14 cellular contexts compared by ENCODE assay signal in the genomic region with DNA sequence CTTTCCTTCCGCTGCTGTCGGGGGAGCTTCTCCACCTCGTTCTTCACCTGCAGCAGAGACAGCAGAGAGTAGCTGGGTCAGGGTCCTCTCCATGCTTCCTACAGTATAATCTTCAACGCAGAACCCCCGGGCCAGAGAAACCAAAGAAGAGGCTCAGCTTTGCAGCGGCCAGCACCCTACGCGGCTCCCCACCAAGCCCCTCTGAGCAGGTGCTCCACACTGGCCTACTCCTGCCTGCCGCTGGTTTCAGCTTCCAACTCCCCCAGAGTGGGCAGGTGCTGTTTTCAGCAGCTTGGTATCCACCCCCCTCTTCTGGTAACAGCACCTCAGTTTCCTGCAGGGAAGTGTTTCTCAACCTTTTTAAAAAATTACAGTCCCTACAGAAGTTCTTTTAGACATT. TPM values are rescaled to one million over a fixed set of nuclear protein-coding genes. Genes with fewer than 3 reads are reported as not detected.
A peak's percentile ranks its signal among the peaks of the same experiment; 100 is the strongest.
DNase-seq lines count a peak whose midpoint lies in the region; ATAC-seq, FAIRE-seq and TF ChIP-seq lines count a peak whose summit lies in the region.
"Had no signal": no experiment of that assay in that cellular context is flagged by ENCODE, and none has a peak within 500 bp of the region (broad histone marks: within the 10 kb centered on the region; RNA-seq: fewer than 3 reads in every experiment).

No MANE protein-coding gene starts in this region.

- H3K27ac ChIP-seq in CD8-positive, alpha-beta memory T cell (ENCODE audit: low read depth, low read length), result no peak overlapping the region
- H3K27ac ChIP-seq in K562 (ENCODE audit: extremely low read depth, low read depth, low read length), result no peak overlapping the region

- CTCF ChIA-PET in CD8-positive, alpha-beta memory T cell (lab: Charles Lee), result interaction anchor here (1.2 to 1.4 kb wide), 3 partner anchors 16 to 153 kb away, joined by 3 to 4 read pairs (median 3); no protein-coding TSS in a partner anchor
- CTCF ChIA-PET in K562 (lab: Yijun Ruan, JAX; ENCODE audit: low intra/inter-chr PET ratio), result no interaction called here

- no peak for TF ChIP-seq CTCF in K562 (IDR thresholded peaks at IDR 0.05 in 2 of 3, conservative IDR thresholded peaks at IDR 0.05 in 1 of 3; ENCODE audit: insufficient read depth in 2 of 3, low read depth in 1 of 3, low read length in 3 of 3)

- H3K4me1 Mint-ChIP-seq in CD8-positive, alpha-beta memory T cell, result peaks cover 55 to 67% (median 65%) of the 10 kb centered on the region in 3 donors
- peaks cover 38 to 72% (median 67%) of the 10 kb centered on the region in 4 donors for H3K4me1 Mint-ChIP-seq in naive thymus-derived CD8-positive, alpha-beta T cell
- peaks cover 4 to 23% of the 10 kb centered on the region in 2 donors for H3K4me1 Mint-ChIP-seq in stimulated activated naive B cell treated with anti-CD40 and anti-IgM and Interleukin-4, amounts not matched to agents 10 μg/mL and 1 μg/mL and 100 μg/mL, for 72 hours

- no peaks in the 10 kb centered on the region for H3K9me3 ChIP-seq in CD8-positive, alpha-beta memory T cell (ENCODE audit: low read length)
- H3K9me3 ChIP-seq in K562 (replicated peaks; ENCODE audit: control insufficient read depth, insufficient read depth, low read depth, low read length), result no peaks in the 10 kb centered on the region

- no peak for FAIRE-seq in K562 (lab: Jason Lieb, UNC)

- peaks cover 47% of the 10 kb centered on the region for H3K36me3 ChIP-seq in CD8-positive, alpha-beta memory T cell (ENCODE audit: insufficient read depth, low read length)
- no peaks in the 10 kb centered on the region for H3K36me3 ChIP-seq in K562 (ENCODE audit: control insufficient read depth, insufficient read depth, low read length)

- no peak for TF ChIP-seq POLR2A in K562 (conservative IDR thresholded peaks at IDR 0.05)

- in situ Hi-C loops in K562 (cut with MboI), result no loop called here

- intact Hi-C loops in K562 (cut with micrococcal nuclease), result loop anchor here (5.0 kb wide), 1 partner anchor 228 kb away; no protein-coding TSS in a partner anchor

- TF ChIP-seq EP300 in K562 (IDR thresholded peaks at IDR 0.05; ENCODE audit: low read length), result no peak

- no TSS peak for BruUV-seq in K562 (replicated peaks; lab: Mats Ljungman, UMichigan)

- TF ChIP-seq RAD21 in K562 (CRISPR knock-in tag; conservative IDR thresholded peaks at IDR 0.05 in 1 of 2, IDR thresholded peaks at IDR 0.05 in 1 of 2), result no peak

- H3K79me2 ChIP-seq in K562 (ENCODE audit: control insufficient read depth, insufficient read depth, low read length), result no peaks in the 10 kb centered on the region

- DNase-seq in activated effector memory CD4-positive, alpha-beta T cell treated with anti-CD3 and anti-CD28 coated beads, Interleukin-2, amount 50 U/mL, for 16 hours, result peak; percentile 59
- DNase-seq in activated effector memory CD4-positive, alpha-beta T cell treated with Interleukin-2 at 50 U/mL for 16 hours, result no peak
- no peak for DNase-seq in CD8-positive, alpha-beta memory T cell
- peak in 1 of 4 experiments; percentile 4 for DNase-seq in K562 (ENCODE audit: extremely low read depth in 1 of 4, low spot score in 3 of 4)
- no peak for DNase-seq in naive thymus-derived CD8-positive, alpha-beta T cell
- DNase-seq in AG08395 (ENCODE audit: low spot score), result no peak
- no peak for DNase-seq in AG08396 (ENCODE audit: low spot score)
- DNase-seq in stimulated activated naive B cell treated with anti-CD40 and anti-IgM and Interleukin-4, amounts not matched to agents 10 μg/mL and 1 μg/mL and 100 μg/mL, for 72 hours, result no peak
- DNase-seq: KG1, NCI-H1048, NCI-H146, NCI-H2081 treated with DMSO at 0.1 percent for 48 hours, NCI-H226, NCI-H526 treated with DMSO at 0.1 percent for 48 hours had no signal

- no peak overlapping the region for H3K4me3 ChIP-seq in CD8-positive, alpha-beta memory T cell (ENCODE audit: low read length)
- H3K4me3 ChIP-seq in K562, result no peak overlapping the region

- H3K27me3 Mint-ChIP-seq in CD8-positive, alpha-beta memory T cell, result peaks cover 0 to 2% of the 10 kb centered on the region in 2 donors
- H3K27me3 Mint-ChIP-seq in naive thymus-derived CD8-positive, alpha-beta T cell, result no peaks in the 10 kb centered on the region
- no peaks in the 10 kb centered on the region for H3K27me3 Mint-ChIP-seq in stimulated activated naive B cell treated with anti-CD40 and anti-IgM and Interleukin-4, amounts not matched to agents 10 μg/mL and 1 μg/mL and 100 μg/mL, for 72 hours

- peaks cover 36 to 82% (median 40%) of the 10 kb centered on the region in 3 donors for H3K36me3 Mint-ChIP-seq in CD8-positive, alpha-beta memory T cell
- H3K36me3 Mint-ChIP-seq in naive thymus-derived CD8-positive, alpha-beta T cell, result peaks cover 15 to 79% (median 44%) of the 10 kb centered on the region in 3 donors
- H3K36me3 Mint-ChIP-seq in stimulated activated naive B cell treated with anti-CD40 and anti-IgM and Interleukin-4, amounts not matched to agents 10 μg/mL and 1 μg/mL and 100 μg/mL, for 72 hours, result peaks cover 67 to 86% of the 10 kb centered on the region in 2 donors

- no peaks in the 10 kb centered on the region for H3K27me3 ChIP-seq in CD8-positive, alpha-beta memory T cell (ENCODE audit: insufficient read depth, low read length, poor library complexity, severe bottlenecking)
- peaks cover 0 to 2% of the 10 kb centered on the region in 2 experiments; a peak in 1 of 5 replicates for H3K27me3 ChIP-seq in K562 (ENCODE audit: control insufficient read depth in 2 of 2, insufficient read depth in 2 of 2, low read length in 2 of 2)

- POLR2A ChIA-PET in CD8-positive, alpha-beta memory T cell (lab: Charles Lee), result interaction anchor here (0.6 to 2.4 kb wide), 2 partner anchors 18 to 59 kb away, joined by 3 to 13 read pairs; a partner anchor contains a TSS
- POLR2A ChIA-PET in K562 (lab: Yijun Ruan, JAX), result interaction anchor here (0.6 kb wide), 1 partner anchor 16 kb away, joined by 4 read pairs; no protein-coding TSS in a partner anchor
- POLR2A ChIA-PET in naive thymus-derived CD8-positive, alpha-beta T cell (lab: Charles Lee), result interaction anchor here (0.7 to 4.7 kb wide), 6 partner anchors 10 to 110 kb away, joined by 3 to 55 read pairs (median 8); a partner anchor contains a TSS

- H2AFZ ChIP-seq in K562 (ENCODE audit: low read depth, low read length), result no peak overlapping the region

- no peaks in the 10 kb centered on the region for H3K9me3 Mint-ChIP-seq in CD8-positive, alpha-beta memory T cell
- no peaks in the 10 kb centered on the region for H3K9me3 Mint-ChIP-seq in naive thymus-derived CD8-positive, alpha-beta T cell
- no peaks in the 10 kb centered on the region for H3K9me3 Mint-ChIP-seq in stimulated activated naive B cell treated with anti-CD40 and anti-IgM and Interleukin-4, amounts not matched to agents 10 μg/mL and 1 μg/mL and 100 μg/mL, for 72 hours

- H3K9me1 ChIP-seq in K562 (ENCODE audit: control insufficient read depth, insufficient read depth, low read length), result no peaks in the 10 kb centered on the region

- 44% methylated on average over 9 of the region's 9 CpGs for WGBS in K562 (ENCODE audit: insufficient coverage, low coverage, missing lambda C conversion rate)

- no peak overlapping the region for H3K9ac ChIP-seq in K562 (ENCODE audit: insufficient read depth in 1 of 2, low read depth in 2 of 2, low read length in 2 of 2)

- no peak for ATAC-seq in K562
- ATAC-seq in naive thymus-derived CD8-positive, alpha-beta T cell, result no peak
- ATAC-seq in stimulated activated naive B cell treated with anti-CD40 and anti-IgM and Interleukin-4, amounts not matched to agents 10 μg/mL and 1 μg/mL and 100 μg/mL, for 72 hours (replicated peaks), result no peak

- H3K4me2 ChIP-seq in K562 (ENCODE audit: insufficient read depth, low read length), result no peak overlapping the region

- H3K4me1 ChIP-seq in CD8-positive, alpha-beta memory T cell (ENCODE audit: insufficient read depth, low read length), result peaks cover 52% of the 10 kb centered on the region
- no peaks in the 10 kb centered on the region; a peak in 2 of 5 replicates for H3K4me1 ChIP-seq in K562 (replicated peaks in 1 of 2; ENCODE audit: control insufficient read depth in 2 of 2, insufficient read depth in 2 of 2, low read length in 2 of 2)

- H3K4me3 Mint-ChIP-seq in CD8-positive, alpha-beta memory T cell, result peak overlapping the region in 4 of 7 donors; percentile 4 to 37 (median 28)
- H3K4me3 Mint-ChIP-seq in naive thymus-derived CD8-positive, alpha-beta T cell, result peak overlapping the region; percentile 31 to 83 (median 76)
- H3K4me3 Mint-ChIP-seq in stimulated activated naive B cell treated with anti-CD40 and anti-IgM and Interleukin-4, amounts not matched to agents 10 μg/mL and 1 μg/mL and 100 μg/mL, for 72 hours, result no peak overlapping the region

- H3K27ac Mint-ChIP-seq in CD8-positive, alpha-beta memory T cell, result peak overlapping the region in 7 of 8 donors; percentile 19 to 87 (median 80)
- H3K27ac Mint-ChIP-seq in naive thymus-derived CD8-positive, alpha-beta T cell, result peak overlapping the region; percentile 92 to 99 (median 96)
- no peak overlapping the region for H3K27ac Mint-ChIP-seq in stimulated activated naive B cell treated with anti-CD40 and anti-IgM and Interleukin-4, amounts not matched to agents 10 μg/mL and 1 μg/mL and 100 μg/mL, for 72 hours

- H4K20me1 ChIP-seq in K562 (replicated peaks; ENCODE audit: control insufficient read depth, insufficient read depth, low read length), result no peaks in the 10 kb centered on the region

TF ChIP-seq in K562, 482 proteins besides CTCF, POLR2A, EP300 and RAD21 (continues in another document):
- peak; percentile 2 for TF ChIP-seq RBM25 (IDR thresholded peaks at IDR 0.05; ENCODE audit: low read depth, low read length, severe bottlenecking)

RNA-seq across cellular contexts. Expression of a gene that starts 58.3 kb away (rescaled TPM):
- 10 to 100 TPM; 44.7 to 46.9 TPM for total RNA-seq in CD8-positive, alpha-beta memory T cell
- 25.8 TPM for polyA plus RNA-seq in CD8-positive, alpha-beta memory T cell
- 27.1 and 32.3 TPM in 2 replicates for total RNA-seq in K562 (2011; cell fraction: chromatin; rRNA removed; ENCODE audit: low replicate concordance)
- total RNA-seq in K562 (2011; cell fraction: nucleolus; rRNA removed), result 11.7 and 13.2 TPM in 2 replicates
- 22.7 and 34.8 TPM in 2 replicates for total RNA-seq in K562 (2011; cell fraction: nucleoplasm; rRNA removed)
- total RNA-seq in K562 (2014; rRNA removed), result 16.7 and 20.3 TPM in 2 replicates
- total RNA-seq in K562 (2014; rRNA removed; fragmentation: Illumina TruSeq; extraction: Trizol), result 27.0 and 27.7 TPM in 2 replicates
- 24.8 and 27.2 TPM in 2 replicates for total RNA-seq in K562 (2015; rRNA removed; fragmentation: Illumina TruSeq; extraction: Trizol)
- 23.6 and 24.0 TPM in 2 replicates for total RNA-seq in K562 (2021)
- 27.3 and 28.6 TPM in 2 replicates for polyA plus RNA-seq in K562 (2011; rRNA removed)
- polyA plus RNA-seq in K562 (2011; cell fraction: cytosol; rRNA removed), result 17.0 and 22.3 TPM in 2 replicates
- 31.3 and 33.1 TPM in 2 replicates for polyA plus RNA-seq in K562 (2011; cell fraction: nucleus; rRNA removed)
- polyA plus RNA-seq in K562 (2012), result 20.0 and 23.4 TPM in 2 replicates
- 20.9 and 24.8 TPM in 2 replicates for polyA plus RNA-seq in K562 (2014; fragmentation: Illumina TruSeq; extraction: Trizol)
- polyA plus RNA-seq in K562 (2014; fragmentation: Nextera tagmentation; extraction: Ambion mirVana), result 1 to 10 TPM; 3.0 to 3.5 TPM
- 13.1 and 15.6 TPM in 2 replicates for polyA plus RNA-seq in K562 (2014; rRNA removed)
- 59.5 and 64.2 TPM in 2 replicates for polyA minus RNA-seq in K562 (2011; rRNA and poly(A)+ RNA removed)
- polyA minus RNA-seq in K562 (2011; cell fraction: cytosol; rRNA and poly(A)+ RNA removed), result 24.3 and 34.5 TPM in 2 replicates
- polyA minus RNA-seq in K562 (2011; cell fraction: nucleus; rRNA and poly(A)+ RNA removed), result 13.2 and 22.0 TPM in 2 replicates
- total RNA-seq in naive thymus-derived CD8-positive, alpha-beta T cell, result 10 to 100 TPM; 36.9 to 39.5 TPM
- polyA plus RNA-seq in naive thymus-derived CD8-positive, alpha-beta T cell, result 10 to 100 TPM; 13.5 to 18.3 (median 16.2) TPM

Comparison
In these comparisons a context has a peak if more than half of its experiments do, and no peak if none do; other contexts are left out.
1. H3K4me3 Mint-ChIP-seq: peak in CD8-positive, alpha-beta memory T cell (4 of 7) and naive thymus-derived CD8-positive, alpha-beta T cell (10 of 10); none in stimulated activated naive B cell treated with anti-CD40 and anti-IgM and Interleukin-4, amounts not matched to agents 10 μg/mL and 1 μg/mL and 100 μg/mL, for 72 hours (0 of 2).